ENCODE assay signal across 11 cellular contexts in genomic region chr1:43550598-43551246, GRCh38. TPM values are rescaled to one million over a fixed set of nuclear protein-coding genes. Genes with fewer than 3 reads are reported as not detected.
DNase-seq lines count a peak whose midpoint lies in the region; ATAC-seq and TF ChIP-seq lines count a peak whose summit lies in the region.
"Had no signal": no experiment of that assay in that cellular context is flagged by ENCODE, and none has a peak within 500 bp of the region (broad histone marks: within the 10 kb centered on the region; RNA-seq: fewer than 3 reads in every experiment).

No MANE protein-coding gene starts in this region.

- CTCF ChIA-PET in MCF 10A (lab: Yijun Ruan, JAX): interaction anchor here (0.7 to 1.9 kb wide), 2 partner anchors 19 to 24 kb away, joined by 5 to 8 read pairs; no protein-coding TSS in a partner anchor

- no peaks in the 10 kb centered on the region for H3K9me3 Mint-ChIP-seq in activated T-cell treated with anti-CD3 and anti-CD28 coated beads, Interleukin-2, amount 50 U/mL, for 72 hours
- H3K9me3 Mint-ChIP-seq in MCF 10A (ENCODE audit: unreplicated experiment): no peaks in the 10 kb centered on the region

- TF ChIP-seq POLR2A in thyroid gland (IDR thresholded peaks at IDR 0.05): no peak

- no peak for ATAC-seq in activated T-cell treated with anti-CD3 and anti-CD28 coated beads, Interleukin-2, amount 50 U/mL, for 72 hours (replicated peaks in 1 of 2)
- ATAC-seq in lower lobe of right lung (no peak), HG02642 (IDR thresholded peaks at IDR 0.05; ENCODE audit: poor library complexity, unreplicated experiment) (no peak)

- H3K4me1 ChIP-seq in lower lobe of right lung (peaks cover 64% of the 10 kb centered on the region), thyroid gland (peaks cover 30 to 74% of the 10 kb centered on the region in 2 donors)

- no peaks in the 10 kb centered on the region for H3K36me3 Mint-ChIP-seq in activated T-cell treated with anti-CD3 and anti-CD28 coated beads, Interleukin-2, amount 50 U/mL, for 72 hours (ENCODE audit: insufficient read depth in 2 of 2)
- H3K36me3 Mint-ChIP-seq in MCF 10A (ENCODE audit: insufficient read depth, unreplicated experiment): peaks cover 6% of the 10 kb centered on the region

- in situ Hi-C loops in G401 (cut with HindIII; ENCODE audit: low sequenced_read_pairs): no loop called here

- TF ChIP-seq CTCF in MCF 10A (IDR thresholded peaks at IDR 0.05; ENCODE audit: unreplicated experiment): no peak
- no peak for TF ChIP-seq CTCF in lower lobe of right lung (IDR thresholded peaks at IDR 0.05)
- no peak for TF ChIP-seq CTCF in thyroid gland (IDR thresholded peaks at IDR 0.05)

- H3K27me3 Mint-ChIP-seq in activated T-cell treated with anti-CD3 and anti-CD28 coated beads, Interleukin-2, amount 50 U/mL, for 72 hours (ENCODE audit: low read depth): peaks cover 9% of the 10 kb centered on the region
- no peaks in the 10 kb centered on the region for H3K27me3 Mint-ChIP-seq in MCF 10A (ENCODE audit: insufficient read depth, unreplicated experiment)

- 57 to 62% methylated on average over 15 of the region's 15 CpGs for WGBS in thyroid gland, 2 donors

- peaks cover 24% of the 10 kb centered on the region for H3K4me1 Mint-ChIP-seq in activated T-cell treated with anti-CD3 and anti-CD28 coated beads, Interleukin-2, amount 50 U/mL, for 72 hours (ENCODE audit: low read depth)
- peaks cover 14% of the 10 kb centered on the region for H3K4me1 Mint-ChIP-seq in MCF 10A (ENCODE audit: insufficient read depth, unreplicated experiment)

- DNase-seq in activated T-cell treated with anti-CD3 and anti-CD28 coated beads, Interleukin-2, amount 50 U/mL, for 72 hours: no peak
- DNase-seq in activated T-cell treated with anti-CD3 and anti-CD28 coated beads for 4 hours: no peak
- no peak for DNase-seq in MCF 10A (ENCODE audit: unreplicated experiment)
- DNase-seq in lower lobe of right lung: no peak
- no peak for DNase-seq in thyroid gland
- DNase-seq in ecto neural progenitor cell (ENCODE audit: low spot score): no peak
- DNase-seq in G401 (ENCODE audit: low spot score): no peak
- DNase-seq: activated gamma-delta T cell, MV-4-11 had no signal

- H3K9me3 ChIP-seq in lower lobe of right lung (no peaks in the 10 kb centered on the region), thyroid gland (no peaks in the 10 kb centered on the region)

- POLR2A ChIA-PET in MCF 10A (lab: Yijun Ruan, JAX): interaction anchor here (0.6 to 3.8 kb wide), 5 partner anchors 29 to 1090 kb away, joined by 3 to 30 read pairs (median 3); partner anchors contain the start of gene KDM4A

- intact Hi-C loops in MCF 10A (cut with micrococcal nuclease): no loop called here
- intact Hi-C loops in lower lobe of right lung (cut with DNase I): no loop called here
- intact Hi-C loops in thyroid gland (cut with DNase I): no loop called here

- H3K36me3 ChIP-seq in lower lobe of right lung (peaks cover 17% of the 10 kb centered on the region), thyroid gland (no peaks in the 10 kb centered on the region)

- H3K27me3 ChIP-seq in lower lobe of right lung (ENCODE audit: low read depth) (no peaks in the 10 kb centered on the region), thyroid gland (no peaks in the 10 kb centered on the region)

- H3K4me3 ChIP-seq in lower lobe of right lung (peak overlapping the region; percentile 37), thyroid gland (replicated peaks in 1 of 3) (no peak overlapping the region)
- H3K4me3 ChIP-seq: SK-N-MC had no signal

- H3K27ac ChIP-seq in lower lobe of right lung: peak overlapping the region; percentile 47
- H3K27ac ChIP-seq in thyroid gland: peak overlapping the region; percentile 81 to 92 (median 91)
- H3K27ac ChIP-seq: SK-N-MC had no signal

- BruUV-seq in MCF 10A (replicated peaks; lab: Mats Ljungman, UMichigan): no TSS peak

- H3K27ac Mint-ChIP-seq in activated T-cell treated with anti-CD3 and anti-CD28 coated beads, Interleukin-2, amount 50 U/mL, for 72 hours: no peak overlapping the region
- no peak overlapping the region for H3K27ac Mint-ChIP-seq in MCF 10A (ENCODE audit: low read depth, unreplicated experiment)

- peak overlapping the region; percentile 64 to 76 for H3K4me3 Mint-ChIP-seq in activated T-cell treated with anti-CD3 and anti-CD28 coated beads, Interleukin-2, amount 50 U/mL, for 72 hours
- H3K4me3 Mint-ChIP-seq in MCF 10A (ENCODE audit: unreplicated experiment): peak overlapping the region; percentile 63

RNA-seq across cellular contexts. Expression of gene PTPRF, which starts 20.0 kb away (rescaled TPM):
- total RNA-seq in activated T-cell treated with anti-CD3 and anti-CD28 coated beads, Interleukin-2, amount 50 U/mL, for 72 hours: 1 to 10 TPM; 2.2 to 6.2 TPM
- total RNA-seq in MCF 10A (2022) (67.2 and 87.1 TPM in 2 replicates), lower lobe of right lung (176 TPM), thyroid gland (10 to 100 TPM; 53.2 to 80.6 (median 71.7) TPM)
- total RNA-seq in G401 (2014; rRNA removed; shearing (Covaris generic)): 46.6 and 61.3 TPM in 2 replicates
